Comparison of ENCODE assay signal across 8 cellular contexts in genomic region chr22:46737976-46738641, GRCh38. TPM values are rescaled to one million over a fixed set of nuclear protein-coding genes. Genes with fewer than 3 reads are reported as not detected.
DNase-seq lines count a peak whose midpoint lies in the region; ATAC-seq and TF ChIP-seq lines count a peak whose summit lies in the region.

Gene CERK, minus strand, starts transcription at chr22:46738252. Its CDS starts 104 bp downstream, at chr22:46738148.

- TF ChIP-seq CTCF in GM12875 (IDR thresholded peaks at IDR 0.05; ENCODE audit: borderline replicate concordance, insufficient read depth, low read depth, low read length) = no peak

- H3K27ac Mint-ChIP-seq in naive B cell = peak within 1 kb of the TSS; percentile 92 to 99 (median 98)

- peak within 1 kb of the TSS; percentile 62 for H3K4me3 ChIP-seq in GM12875 (ENCODE audit: low read depth, low read length)

- DNase-seq in RKO (ENCODE audit: low spot score) = peak; percentile 57
- peak; percentile 60 for DNase-seq in activated T-helper 9 cell treated with anti-CD3 and anti-CD28 coated beads, Interleukin-2, amount 50 U/mL, for 16 hours (ENCODE audit: low read depth)
- DNase-seq in fibroblast of peridontal ligament (ENCODE audit: extremely low read depth) = peak; percentile 47
- DNase-seq in naive B cell = peak; percentile 40

- peaks cover 0 to 5% (median 0%) of the 10 kb centered on the region in 3 donors for H3K27me3 Mint-ChIP-seq in naive B cell

- ATAC-seq in HG03025 (IDR thresholded peaks at IDR 0.05; ENCODE audit: low FRiP score, unreplicated experiment) = peak; percentile 30
- ATAC-seq in naive B cell (ENCODE audit: low read depth in 2 of 2) = peak; percentile 24 to 43
- ATAC-seq in HG02973 (IDR thresholded peaks at IDR 0.05; ENCODE audit: unreplicated experiment) = no peak

- H3K27ac ChIP-seq in temporal lobe (ENCODE audit: low read depth, low read length) = peak within 1 kb of the TSS; percentile 78

- peaks cover 33 to 39% (median 36%) of the 10 kb centered on the region in 3 donors for H3K4me1 Mint-ChIP-seq in naive B cell

- H3K9me3 Mint-ChIP-seq in naive B cell = peaks cover 0 to 4% (median 0%) of the 10 kb centered on the region in 7 donors

- H3K4me3 Mint-ChIP-seq in naive B cell = peak within 1 kb of the TSS; percentile 89 to 100 (median 96)

- H3K36me3 Mint-ChIP-seq in naive B cell = no peaks in the 10 kb centered on the region

RNA-seq across cellular contexts. Expression of gene CERK, which starts in this region (rescaled TPM):
- 10 to 100 TPM in 5 of 6 donors, 1 to 10 TPM in 1; 7.6 to 31.2 (median 19.2) TPM for polyA plus RNA-seq in naive B cell (ENCODE audit: low read depth in 6 of 6)
- total RNA-seq in temporal lobe = 32.9 TPM
